ENCODE assay signal across 21 cellular contexts in the genomic region with DNA sequence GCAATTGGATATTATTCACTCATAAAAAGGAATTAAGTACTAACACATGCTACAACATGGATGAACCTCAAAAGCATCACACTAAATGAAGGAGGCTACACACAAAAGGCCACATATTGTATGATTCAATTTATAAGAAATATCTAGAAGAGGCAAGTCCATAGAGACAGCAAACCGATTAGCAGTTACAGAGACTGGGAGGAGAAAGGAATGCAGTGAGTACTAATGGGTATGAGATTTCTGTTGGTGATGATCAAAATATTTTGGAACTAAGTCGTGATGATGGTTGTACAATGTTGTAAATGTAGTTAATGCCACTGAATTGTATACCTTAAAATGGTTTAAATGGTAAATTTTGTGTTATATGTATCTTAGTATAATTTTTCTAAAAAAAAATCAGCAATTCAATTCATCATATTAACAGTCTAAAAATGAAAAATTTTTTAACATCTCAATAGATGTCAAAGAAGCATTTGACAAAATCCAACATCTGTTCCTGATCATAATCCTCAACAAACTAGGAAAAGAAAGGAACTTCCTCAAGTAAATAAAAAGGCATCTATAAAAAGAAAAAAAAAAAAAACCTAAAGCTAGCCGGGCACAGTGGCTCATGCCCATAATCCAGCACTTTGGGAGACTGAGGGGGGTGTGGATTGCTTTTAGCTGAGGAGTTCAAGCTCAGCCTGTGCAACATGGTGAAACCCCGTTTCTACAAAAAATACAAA.
"Had no signal": no experiment of that assay in that cellular context is flagged by ENCODE, and none has a peak within 500 bp of the region (broad histone marks: within the 10 kb centered on the region; RNA-seq: fewer than 3 reads in every experiment).

No MANE protein-coding gene starts in this region.

- H3K27ac ChIP-seq: gastroesophageal sphincter, neural progenitor cell, ovary, suprapubic skin, thyroid gland had no signal

- H3K9ac ChIP-seq: neural progenitor cell had no signal

- H3K4me3 ChIP-seq: dorsolateral prefrontal cortex, gastroesophageal sphincter, mucosa of descending colon, neural progenitor cell, ovary, smooth muscle cell, suprapubic skin, thyroid gland had no signal

- H3K27me3 ChIP-seq: gastroesophageal sphincter, neural progenitor cell, ovary, suprapubic skin, thyroid gland had no signal

- H3K9me3 ChIP-seq: gastroesophageal sphincter, mucosa of descending colon, ovary, suprapubic skin, thyroid gland had no signal

- H3K27ac Mint-ChIP-seq: natural killer cell treated with Interleukin-12 subunit alpha and Interleukin-12 subunit beta and Interleukin-15 and Interleukin-18, amount 100 ng/mL, for 72 hours; neural progenitor cell; type B pancreatic cell had no signal

- H3K4me3 Mint-ChIP-seq: natural killer cell treated with Interleukin-12 subunit alpha and Interleukin-12 subunit beta and Interleukin-15 and Interleukin-18, amount 100 ng/mL, for 72 hours; neural progenitor cell; type B pancreatic cell had no signal

- ATAC-seq: esophagus mucosa; gastroesophageal sphincter; left lobe of liver; mucosa of descending colon; natural killer cell treated with Interleukin-12 subunit alpha and Interleukin-12 subunit beta and Interleukin-15 and Interleukin-18, amount 100 ng/mL, for 72 hours; right cardiac atrium had no signal

- H2AFZ ChIP-seq: neural progenitor cell had no signal

- H3K27me3 Mint-ChIP-seq: natural killer cell treated with Interleukin-12 subunit alpha and Interleukin-12 subunit beta and Interleukin-15 and Interleukin-18, amount 100 ng/mL, for 72 hours; type B pancreatic cell had no signal

- H3K4me2 ChIP-seq: neural progenitor cell, smooth muscle cell had no signal

- H3K4me1 ChIP-seq: gastroesophageal sphincter, suprapubic skin, thyroid gland had no signal

- H3K36me3 Mint-ChIP-seq: natural killer cell treated with Interleukin-12 subunit alpha and Interleukin-12 subunit beta and Interleukin-15 and Interleukin-18, amount 100 ng/mL, for 72 hours; neural progenitor cell; type B pancreatic cell had no signal

- H3K4me1 Mint-ChIP-seq: neural progenitor cell had no signal

- H3K36me3 ChIP-seq: gastroesophageal sphincter, neural progenitor cell, ovary, suprapubic skin, thyroid gland had no signal

- DNase-seq: cortex of kidney; dorsolateral prefrontal cortex; effector CD8-positive, alpha-beta T cell; glutamatergic neuron; islet precursor cell; mammary epithelial cell; mucosa of descending colon; nucleus accumbens; ovary; right cardiac atrium; stimulated activated CD4-positive, alpha-beta T cell treated with anti-CD3 and anti-CD28 coated beads, Interleukin-2, amount 100 ng/mL, for 48 hours; stimulated activated naive CD4-positive, alpha-beta T cell treated with Interleukin-2 at 50 U/mL for 16 hours; thyroid gland had no signal

- H3K9me3 Mint-ChIP-seq: natural killer cell treated with Interleukin-12 subunit alpha and Interleukin-12 subunit beta and Interleukin-15 and Interleukin-18, amount 100 ng/mL, for 72 hours; type B pancreatic cell had no signal
